In genomic region chr9:111661150-111661801, GRCh38 we compare ENCODE assay signal across 8 cellular contexts. TPM values are rescaled to one million over a fixed set of nuclear protein-coding genes. Genes with fewer than 3 reads are reported as not detected.
DNase-seq lines count a peak whose midpoint lies in the region; ATAC-seq, FAIRE-seq and TF ChIP-seq lines count a peak whose summit lies in the region.

Gene GNG10 (plus strand): TSS chr9:111661605. CDS start chr9:111661635, 30 bp downstream.

- peak within 1 kb of the TSS; percentile 97 for H3K18ac ChIP-seq in neuronal stem cell (ENCODE audit: low read length)

- H2BK5ac ChIP-seq in neuronal stem cell (ENCODE audit: low read length) = peak within 1 kb of the TSS; percentile 95

- H3K4ac ChIP-seq in neuronal stem cell (ENCODE audit: low read length) = no peak within 1 kb of the TSS

- peak within 1 kb of the TSS; percentile 72 for H3K27ac ChIP-seq in RWPE1
- peak within 1 kb of the TSS; percentile 84 for H3K27ac ChIP-seq in neuronal stem cell (replicated peaks; ENCODE audit: low read length)
- H3K27ac ChIP-seq in subcutaneous abdominal adipose tissue (ENCODE audit: low read depth, low read length) = peak within 1 kb of the TSS; percentile 74

- H3K4me1 ChIP-seq in neuronal stem cell (ENCODE audit: control insufficient read depth in 2 of 2, insufficient read depth in 1 of 2, low read depth in 1 of 2, low read length in 2 of 2) (peaks cover 7 to 14% of the 10 kb centered on the region in 2 donors), subcutaneous abdominal adipose tissue (ENCODE audit: control insufficient read depth in 5 of 5, insufficient read depth in 5 of 5, low read length in 5 of 5) (peaks cover 2 to 36% (median 33%) of the 10 kb centered on the region in 5 donors)

- DNase-seq in D341Med (ENCODE audit: low spot score) (peak; percentile 94), HK-2 (ENCODE audit: unreplicated experiment) (peak; percentile 67), RWPE1 (ENCODE audit: low spot score) (peak; percentile 87), frontal cortex (ENCODE audit: low spot score in 2 of 2) (peak; percentile 79 to 82), neuronal stem cell (ENCODE audit: low spot score) (peak; percentile 48)
- DNase-seq in activated gamma-delta T cell treated with anti-CD3 and anti-CD28 coated beads, Interleukin-2, amount 50 U/mL, for 16 hours (ENCODE audit: low read depth) = peak; percentile 56

- WGBS in neuronal stem cell (ENCODE audit: extremely low coverage in 2 of 2, insufficient read length in 2 of 2, insufficient replicate concordance in 1 of 2), 2 donors = no CpG with 5 or more reads among the region's 61 CpGs

- H3K36me3 ChIP-seq in neuronal stem cell (replicated peaks in 1 of 2; ENCODE audit: control insufficient read depth in 2 of 2, insufficient read depth in 2 of 2, low read length in 2 of 2) (peaks cover 6 to 26% of the 10 kb centered on the region in 2 donors), subcutaneous abdominal adipose tissue (ENCODE audit: control insufficient read depth in 5 of 5, insufficient read depth in 5 of 5, low read length in 5 of 5) (peaks cover 0 to 2% (median 0%) of the 10 kb centered on the region in 5 donors)

- H3K4me2 ChIP-seq in neuronal stem cell (ENCODE audit: insufficient read depth, low read length, poor library complexity, severe bottlenecking) = peak within 1 kb of the TSS; percentile 88

- H2BK12ac ChIP-seq in neuronal stem cell (ENCODE audit: low read length) = no peak within 1 kb of the TSS

- ATAC-seq in GM19455 (IDR thresholded peaks at IDR 0.05; ENCODE audit: unreplicated experiment) = peak; percentile 85

- H2AFZ ChIP-seq in neuronal stem cell (ENCODE audit: low read length) = peak within 1 kb of the TSS; percentile 99

- H4K91ac ChIP-seq in neuronal stem cell (ENCODE audit: low read depth, low read length, poor library complexity) = no peak within 1 kb of the TSS

- H3K9me3 ChIP-seq in neuronal stem cell (replicated peaks in 1 of 2; ENCODE audit: control insufficient read depth in 2 of 2, insufficient read depth in 1 of 2, low read depth in 1 of 2, low read length in 2 of 2) (peaks cover 0 to 2% of the 10 kb centered on the region in 2 donors), subcutaneous abdominal adipose tissue (ENCODE audit: control insufficient read depth in 5 of 5, low read length in 5 of 5) (no peaks in the 10 kb centered on the region)

- no peak for TF ChIP-seq CTCF in RWPE1 (conservative IDR thresholded peaks at IDR 0.05; ENCODE audit: low read depth)

- peak within 1 kb of the TSS; percentile 76 for H3K14ac ChIP-seq in neuronal stem cell (ENCODE audit: low read length)

- CTCF ChIA-PET in RWPE1 (lab: Yijun Ruan, JAX) = no interaction called here

- peak within 1 kb of the TSS; percentile 11 for H2BK15ac ChIP-seq in neuronal stem cell (ENCODE audit: low read length)

- peak within 1 kb of the TSS; percentile 32 for H3K23ac ChIP-seq in neuronal stem cell (ENCODE audit: low read depth, low read length, poor library complexity)

- FAIRE-seq in frontal cortex (lab: Jason Lieb, UNC) = no peak

- H3K27me3 ChIP-seq in neuronal stem cell (ENCODE audit: control insufficient read depth in 3 of 3, insufficient read depth in 3 of 3, low read depth in 1 of 3, low read length in 3 of 3) (peaks cover 0 to 1% (median 0%) of the 10 kb centered on the region in 3 experiments), subcutaneous abdominal adipose tissue (ENCODE audit: control insufficient read depth in 5 of 5, insufficient read depth in 4 of 5, low read length in 5 of 5) (no peaks in the 10 kb centered on the region)

- H3K4me3 ChIP-seq in neuronal stem cell (ENCODE audit: low read length in 2 of 2) (peak within 1 kb of the TSS; percentile 76 to 95), subcutaneous abdominal adipose tissue (ENCODE audit: low read depth in 1 of 5, low read length in 5 of 5) (peak within 1 kb of the TSS; percentile 77 to 87 (median 85))

- peaks cover 6% of the 10 kb centered on the region for H3K79me1 ChIP-seq in neuronal stem cell (ENCODE audit: low read depth, low read length)

- H2AK5ac ChIP-seq in neuronal stem cell (ENCODE audit: low read depth, low read length) = no peak within 1 kb of the TSS

- no peak within 1 kb of the TSS for H4K8ac ChIP-seq in neuronal stem cell (ENCODE audit: low read depth, low read length)

- no peak within 1 kb of the TSS for H2BK120ac ChIP-seq in neuronal stem cell (ENCODE audit: low read depth, low read length)

- POLR2A ChIA-PET in RWPE1 (lab: Yijun Ruan, JAX; ENCODE audit: low non-redundant PET) = no interaction called here

- peak within 1 kb of the TSS; percentile 91 for H3K9ac ChIP-seq in neuronal stem cell (ENCODE audit: low read depth, low read length, poor library complexity)
- H3K9ac ChIP-seq in subcutaneous abdominal adipose tissue (ENCODE audit: low read length in 5 of 5) = peak within 1 kb of the TSS; percentile 55 to 84 (median 72)

RNA-seq across cellular contexts. Expression of gene GNG10, which starts in this region (rescaled TPM):
- total RNA-seq in frontal cortex = 37.9 TPM
- 41.2 TPM for polyA plus RNA-seq in neuronal stem cell (2013, experiment 1 of 2)
- polyA plus RNA-seq in neuronal stem cell (2013, experiment 2 of 2) = 39.7 TPM

Comparison
In these comparisons a context has a peak if more than half of its experiments do, and no peak if none do; other contexts are left out.
1. Peak in every context shown above with its lines: DNase-seq, ATAC-seq, H3K4me3 ChIP-seq and H3K27ac ChIP-seq.